29 cellular contexts compared by ENCODE assay signal in the genomic region with DNA sequence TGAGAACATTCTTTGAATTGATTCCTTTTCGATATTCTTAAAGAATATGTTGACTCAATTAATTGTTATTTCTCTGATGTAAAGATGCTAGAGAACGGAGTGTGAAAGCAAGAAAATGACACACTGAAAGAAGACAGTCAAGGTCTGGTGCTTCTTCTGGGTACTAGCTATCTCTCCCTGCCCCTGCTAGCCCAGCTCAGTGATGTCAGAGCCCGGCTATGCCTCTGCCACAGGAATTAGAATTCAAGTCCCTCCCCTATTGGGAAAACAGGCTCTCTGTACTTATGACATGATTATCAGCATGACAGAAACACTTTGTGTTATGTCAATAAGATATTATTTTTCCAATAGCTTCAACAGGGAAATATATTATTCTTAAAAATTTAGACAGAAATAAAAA.
"Had no signal": no experiment of that assay in that cellular context is flagged by ENCODE, and none has a peak within 500 bp of the region (broad histone marks: within the 10 kb centered on the region; RNA-seq: fewer than 3 reads in every experiment).

No MANE protein-coding gene starts in this region.

- H3K27ac Mint-ChIP-seq: activated CD4-positive, alpha-beta memory T cell treated with anti-CD3 and anti-CD28 coated beads for 36 hours; activated CD4-positive, alpha-beta T cell treated with anti-CD3 and anti-CD28 coated beads for 36 hours; activated CD4-positive, alpha-beta T cell treated with anti-CD3 and anti-CD28 coated beads, Interleukin-2, amount 10 ng/mL, durations not matched to agents 24 days and 14 days; activated naive CD8-positive, alpha-beta T cell; activated T-helper 17 cell treated with anti-CD3 and anti-CD28 coated beads, Interleukin-2, amount 50 U/mL, for 72 hours; effector memory CD8-positive, alpha-beta T cell; T-helper 17 cell; T-helper 2 cell treated with Interferon-gamma antibody and Interleukin-4, amounts not matched to agents 5 μg/mL and 100 μg/mL, for 36 hours had no signal

- H3K36me3 ChIP-seq: esophagus squamous epithelium, gastroesophageal sphincter, heart right ventricle had no signal

- H3K27me3 Mint-ChIP-seq: activated CD4-positive, alpha-beta memory T cell treated with anti-CD3 and anti-CD28 coated beads for 36 hours; activated CD4-positive, alpha-beta T cell treated with anti-CD3 and anti-CD28 coated beads for 36 hours; activated CD4-positive, alpha-beta T cell treated with anti-CD3 and anti-CD28 coated beads, Interleukin-2, amount 10 ng/mL, durations not matched to agents 24 days and 14 days; activated naive CD8-positive, alpha-beta T cell; activated T-helper 17 cell treated with anti-CD3 and anti-CD28 coated beads, Interleukin-2, amount 50 U/mL, for 72 hours; effector memory CD8-positive, alpha-beta T cell; T-helper 17 cell had no signal

- H3K27ac ChIP-seq: body of pancreas, epithelial cell of prostate, esophagus squamous epithelium, gastroesophageal sphincter, heart right ventricle had no signal

- H3K9me3 Mint-ChIP-seq: activated CD4-positive, alpha-beta T cell treated with anti-CD3 and anti-CD28 coated beads, Interleukin-2, amount 10 ng/mL, durations not matched to agents 24 days and 14 days; activated T-cell treated with anti-CD3 and anti-CD28 coated beads, Interleukin-2, amount 50 U/mL, for 4 hours had no signal

- H3K4me1 ChIP-seq: esophagus squamous epithelium, gastroesophageal sphincter, heart right ventricle had no signal

- H3K27me3 ChIP-seq: body of pancreas, esophagus squamous epithelium, gastroesophageal sphincter, heart right ventricle had no signal

- DNase-seq: activated CD4-positive, alpha-beta memory T cell treated with anti-CD3 and anti-CD28 coated beads for 36 hours; activated CD4-positive, alpha-beta T cell treated with anti-CD3 and anti-CD28 coated beads for 36 hours; activated CD4-positive, alpha-beta T cell treated with anti-CD3 and anti-CD28 coated beads, Interleukin-2, amount 10 ng/mL, durations not matched to agents 24 days and 14 days; activated CD4-positive, CD25-positive, alpha-beta regulatory T cell; activated CD4-positive, CD25-positive, alpha-beta regulatory T cell treated with anti-CD3 and anti-CD28 coated beads, Interleukin-2, amount 50 U/mL, for 72 hours; activated effector memory CD4-positive, alpha-beta T cell treated with Interleukin-2 at 50 U/mL for 16 hours; activated gamma-delta T cell treated with Interleukin-2 at 50 U/mL for 16 hours; activated naive CD4-positive, alpha-beta T cell treated with anti-CD3 and anti-CD28 coated beads, Interleukin-2, amount 50 U/mL, for 16 hours; activated naive CD4-positive, alpha-beta T cell treated with Interleukin-2 at 50 U/mL for 16 hours; activated T-cell treated with anti-CD3 and anti-CD28 coated beads, Interleukin-2, amount 50 U/mL, for 4 hours; amygdala; aorta; body of pancreas; caudate nucleus; cortex of kidney; dermis blood vessel endothelial cell; effector CD4-positive, alpha-beta T cell; effector memory CD8-positive, alpha-beta T cell; esophagus squamous epithelium; foreskin melanocyte; heart right ventricle; T-helper 1 cell; T-helper 17 cell; T1000 had no signal

- H3K36me3 Mint-ChIP-seq: activated CD4-positive, alpha-beta memory T cell treated with anti-CD3 and anti-CD28 coated beads for 36 hours had no signal

- H3K4me3 Mint-ChIP-seq: activated CD4-positive, alpha-beta memory T cell treated with anti-CD3 and anti-CD28 coated beads for 36 hours; activated CD4-positive, alpha-beta T cell treated with anti-CD3 and anti-CD28 coated beads for 36 hours; activated CD4-positive, alpha-beta T cell treated with anti-CD3 and anti-CD28 coated beads, Interleukin-2, amount 10 ng/mL, durations not matched to agents 24 days and 14 days; activated naive CD8-positive, alpha-beta T cell; activated T-cell treated with anti-CD3 and anti-CD28 coated beads, Interleukin-2, amount 50 U/mL, for 4 hours; activated T-helper 17 cell treated with anti-CD3 and anti-CD28 coated beads, Interleukin-2, amount 50 U/mL, for 72 hours; effector memory CD8-positive, alpha-beta T cell; T-helper 17 cell; T-helper 2 cell treated with Interferon-gamma antibody and Interleukin-4, amounts not matched to agents 5 μg/mL and 100 μg/mL, for 36 hours had no signal

- H3K4me3 ChIP-seq: body of pancreas, esophagus squamous epithelium, gastroesophageal sphincter, heart right ventricle had no signal

- H3K4me1 Mint-ChIP-seq: activated CD4-positive, alpha-beta T cell treated with anti-CD3 and anti-CD28 coated beads for 36 hours; activated CD4-positive, alpha-beta T cell treated with anti-CD3 and anti-CD28 coated beads, Interleukin-2, amount 10 ng/mL, durations not matched to agents 24 days and 14 days; activated T-helper 17 cell treated with anti-CD3 and anti-CD28 coated beads, Interleukin-2, amount 50 U/mL, for 72 hours; T-helper 17 cell had no signal
